Comparison of ENCODE assay signal across 9 cellular contexts in the genomic region with DNA sequence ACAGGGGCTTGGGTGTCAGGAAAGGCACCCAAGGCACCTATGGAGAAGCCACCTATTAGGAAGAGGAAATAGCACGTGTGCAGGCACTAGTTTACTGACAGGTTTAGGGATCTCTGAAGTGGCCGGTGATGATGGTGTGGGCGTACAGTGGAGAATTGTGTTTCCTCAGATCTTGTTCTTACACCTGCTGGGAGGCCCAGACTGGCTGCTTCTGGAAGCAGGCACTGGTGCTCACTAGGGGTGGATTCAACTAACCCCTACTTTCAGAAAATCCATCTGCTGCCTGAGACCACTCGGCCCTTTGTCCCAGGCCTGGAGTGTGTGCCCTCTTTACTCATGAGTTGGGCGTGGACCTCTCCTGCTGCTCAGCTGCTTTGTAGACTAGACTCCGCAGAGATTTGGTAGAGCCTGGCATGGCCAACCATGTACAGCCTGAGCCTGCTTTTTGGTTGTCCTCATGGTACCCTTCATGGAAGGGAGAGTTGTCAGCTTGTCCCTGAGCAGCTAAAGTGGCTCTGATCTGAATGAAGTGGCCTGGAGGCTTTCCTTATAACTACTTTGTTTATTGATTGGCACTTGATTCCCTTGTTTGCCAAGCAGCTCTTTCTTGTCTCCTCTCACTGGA. TPM values are rescaled to one million over a fixed set of nuclear protein-coding genes. Genes with fewer than 3 reads are reported as not detected.
DNase-seq lines count a peak whose midpoint lies in the region; ATAC-seq and TF ChIP-seq lines count a peak whose summit lies in the region.
"Had no signal": no experiment of that assay in that cellular context is flagged by ENCODE, and none has a peak within 500 bp of the region (broad histone marks: within the 10 kb centered on the region; RNA-seq: fewer than 3 reads in every experiment).

No MANE protein-coding gene starts in this region.

- H3K4me1 ChIP-seq in adipocyte (ENCODE audit: control insufficient read depth, insufficient read depth, low read length) (peaks cover 16% of the 10 kb centered on the region), right lobe of liver (peaks cover 0 to 35% (median 8%) of the 10 kb centered on the region in 4 donors), tibial nerve (peaks cover 0 to 44% (median 22%) of the 10 kb centered on the region in 4 donors)

- peaks cover 5% of the 10 kb centered on the region for H3K36me3 Mint-ChIP-seq in activated naive CD4-positive, alpha-beta T cell treated with anti-CD3 and anti-CD28 coated beads for 36 hours (ENCODE audit: low read depth)

- peak overlapping the region; percentile 92 for H3K4me3 Mint-ChIP-seq in activated naive CD4-positive, alpha-beta T cell treated with anti-CD3 and anti-CD28 coated beads for 36 hours

- peak overlapping the region; percentile 95 for H3K9ac ChIP-seq in adipocyte (ENCODE audit: low read length)

- H3K4me3 ChIP-seq in adipocyte (ENCODE audit: low read length), result peak overlapping the region; percentile 95
- H3K4me3 ChIP-seq in right lobe of liver, result peak overlapping the region in 2 of 3 donors; percentile 96 to 97
- peak overlapping the region; percentile 61 to 93 (median 85) for H3K4me3 ChIP-seq in tibial nerve

- ATAC-seq in right lobe of liver (no peak), GM21447 (IDR thresholded peaks at IDR 0.05; ENCODE audit: unreplicated experiment) (no peak), GM21526 (IDR thresholded peaks at IDR 0.05; ENCODE audit: low FRiP score, unreplicated experiment) (no peak)

- TF ChIP-seq POLR2A in right lobe of liver (IDR thresholded peaks at IDR 0.05) (no peak), tibial nerve (IDR thresholded peaks at IDR 0.05) (no peak)

- no peak overlapping the region for H3K27ac ChIP-seq in right lobe of liver
- H3K27ac ChIP-seq in tibial nerve, result peak overlapping the region in 1 of 4 donors; percentile 90

- 0% methylated on average over 1 of the region's 6 CpGs for WGBS in right lobe of liver (ENCODE audit: insufficient coverage, low coverage, low lambda C conversion rate, missing lambda C conversion rate)
- 47 to 57% methylated on average over 6 of the region's 6 CpGs for WGBS in tibial nerve, 2 donors

- H3K9me3 Mint-ChIP-seq in activated naive CD4-positive, alpha-beta T cell treated with anti-CD3 and anti-CD28 coated beads for 36 hours, result no peaks in the 10 kb centered on the region

- intact Hi-C loops in activated naive CD4-positive, alpha-beta T cell treated with anti-CD3 and anti-CD28 coated beads for 36 hours (cut with micrococcal nuclease), result loop anchor here (2.0 kb wide), 1 partner anchor 55 kb away; no protein-coding TSS in a partner anchor
- intact Hi-C loops in right lobe of liver (cut with DNase I), result no loop called here

- H3K27me3 ChIP-seq in adipocyte (replicated peaks; ENCODE audit: control insufficient read depth, insufficient read depth, low read length), result no peaks in the 10 kb centered on the region
- no peaks in the 10 kb centered on the region for H3K27me3 ChIP-seq in right lobe of liver
- no peaks in the 10 kb centered on the region for H3K27me3 ChIP-seq in tibial nerve

- CTCF ChIA-PET in activated naive CD4-positive, alpha-beta T cell treated with anti-CD3 and anti-CD28 coated beads for 36 hours (lab: Charles Lee), result interaction anchor here (0.6 to 1.8 kb wide), 10 partner anchors 10 to 396 kb away, joined by 3 to 12 read pairs (median 5); a partner anchor contains a TSS

- peak overlapping the region; percentile 87 for H3K27ac Mint-ChIP-seq in activated naive CD4-positive, alpha-beta T cell treated with anti-CD3 and anti-CD28 coated beads for 36 hours

- no peaks in the 10 kb centered on the region for H3K27me3 Mint-ChIP-seq in activated naive CD4-positive, alpha-beta T cell treated with anti-CD3 and anti-CD28 coated beads for 36 hours (ENCODE audit: low read depth)

- H3K36me3 ChIP-seq in adipocyte (ENCODE audit: control insufficient read depth, insufficient read depth, low read length, severe bottlenecking), result peaks cover 53% of the 10 kb centered on the region
- peaks cover 0 to 30% (median 17%) of the 10 kb centered on the region in 4 donors for H3K36me3 ChIP-seq in right lobe of liver
- H3K36me3 ChIP-seq in tibial nerve, result peaks cover 0 to 62% (median 18%) of the 10 kb centered on the region in 3 donors

- peak; percentile 42 for DNase-seq in activated naive CD4-positive, alpha-beta T cell treated with anti-CD3 and anti-CD28 coated beads for 36 hours
- DNase-seq in activated naive CD4-positive, alpha-beta T cell treated with Interleukin-2 at 50 U/mL for 16 hours, result no peak
- DNase-seq in adipocyte (ENCODE audit: low read depth), result no peak
- DNase-seq in right lobe of liver, result no peak
- DNase-seq in tibial nerve (ENCODE audit: low spot score in 2 of 2), result no peak
- DNase-seq in NCI-H2029 treated with DMSO at 0.1 percent for 48 hours (lab: John Stamatoyannopoulos, UW), result no peak

- no peak for TF ChIP-seq EP300 in tibial nerve (IDR thresholded peaks at IDR 0.05)

- no peaks in the 10 kb centered on the region for H3K9me3 ChIP-seq in adipocyte (ENCODE audit: control insufficient read depth, low read length)
- no peaks in the 10 kb centered on the region for H3K9me3 ChIP-seq in right lobe of liver
- no peaks in the 10 kb centered on the region for H3K9me3 ChIP-seq in tibial nerve

- H3K4me1 Mint-ChIP-seq in activated naive CD4-positive, alpha-beta T cell treated with anti-CD3 and anti-CD28 coated beads for 36 hours (ENCODE audit: low read depth), result peaks cover 27% of the 10 kb centered on the region

- TF ChIP-seq CTCF in right lobe of liver (IDR thresholded peaks at IDR 0.05) (no peak), tibial nerve (IDR thresholded peaks at IDR 0.05) (no peak)

RNA-seq across cellular contexts. Expression of a gene that starts 1.4 kb away (rescaled TPM):
- 10 to 100 TPM; 72.2 to 78.7 TPM for total RNA-seq in activated naive CD4-positive, alpha-beta T cell treated with anti-CD3 and anti-CD28 coated beads for 36 hours
- 10 to 100 TPM; 16.2 to 25.4 (median 19.5) TPM for total RNA-seq in right lobe of liver
- 10 to 100 TPM; 36.7 to 62.4 (median 55.6) TPM for total RNA-seq in tibial nerve

RNA-seq across cellular contexts. Expression of a gene that starts 10.4 kb away (rescaled TPM):
- not detected for total RNA-seq in activated naive CD4-positive, alpha-beta T cell treated with anti-CD3 and anti-CD28 coated beads for 36 hours
- under 1 TPM in 1 of 6 experiments, not detected in 5; 0.84 TPM for total RNA-seq in right lobe of liver
- total RNA-seq in tibial nerve, result 10 to 100 TPM in 1 of 4 donors, 1 to 10 TPM in 3; 2.0 to 15.1 (median 3.9) TPM
- total RNA-seq: G401 had no signal

RNA-seq across cellular contexts. Expression of a gene that starts 18.8 kb away (rescaled TPM):
- total RNA-seq in activated naive CD4-positive, alpha-beta T cell treated with anti-CD3 and anti-CD28 coated beads for 36 hours, result 1 to 10 TPM; 7.1 to 8.0 TPM
- 10 to 100 TPM in 4 of 6 experiments, 1 to 10 TPM in 2; 6.7 to 22.6 (median 13.2) TPM for total RNA-seq in right lobe of liver
- 10 to 100 TPM; 22.2 to 30.8 (median 24.2) TPM for total RNA-seq in tibial nerve

RNA-seq across cellular contexts. Expression of a gene that starts 26.8 kb away (rescaled TPM):
- 10 to 100 TPM; 43.7 to 45.8 TPM for total RNA-seq in activated naive CD4-positive, alpha-beta T cell treated with anti-CD3 and anti-CD28 coated beads for 36 hours
- total RNA-seq in right lobe of liver, result 10 to 100 TPM; 12.2 to 21.1 (median 18.2) TPM
- total RNA-seq in tibial nerve, result 100 to 1,000 TPM in 1 of 4 donors, 10 to 100 TPM in 3; 51.3 to 101 (median 59.2) TPM

RNA-seq across cellular contexts. Expression of a gene that starts 27.5 kb away (rescaled TPM):
- total RNA-seq in activated naive CD4-positive, alpha-beta T cell treated with anti-CD3 and anti-CD28 coated beads for 36 hours, result 100 to 1,000 TPM; 165 to 171 TPM
- total RNA-seq in right lobe of liver, result 10 to 100 TPM; 23.4 to 67.8 (median 33.9) TPM
- 100 to 1,000 TPM in 2 of 4 donors, 10 to 100 TPM in 2; 54.4 to 137 (median 105) TPM for total RNA-seq in tibial nerve
